ENCODE assay signal across 12 cellular contexts in genomic region chr1:112703706-112704105, GRCh38. TPM values are rescaled to one million over a fixed set of nuclear protein-coding genes. Genes with fewer than 3 reads are reported as not detected.
A peak's percentile ranks its signal among the peaks of the same experiment; 100 is the strongest.
DNase-seq lines count a peak whose midpoint lies in the region; ATAC-seq and TF ChIP-seq lines count a peak whose summit lies in the region.
"Had no signal": no experiment of that assay in that cellular context is flagged by ENCODE, and none has a peak within 500 bp of the region (broad histone marks: within the 10 kb centered on the region; RNA-seq: fewer than 3 reads in every experiment).

No MANE protein-coding gene starts in this region.

- peaks cover 49% of the 10 kb centered on the region for H3K79me2 ChIP-seq in PC-3 (ENCODE audit: low read length)

- peaks cover 16% of the 10 kb centered on the region for H3K36me3 ChIP-seq in CD4-positive, CD25-positive, alpha-beta regulatory T cell (ENCODE audit: control insufficient read depth, insufficient read depth, low read length)
- peaks cover 16% of the 10 kb centered on the region; the same call in 1 of the 2 replicates for H3K36me3 ChIP-seq in PC-3 (ENCODE audit: low read depth, low read length)
- H3K36me3 ChIP-seq in esophagus squamous epithelium, result peaks cover 0 to 45% (median under 1%) of the 10 kb centered on the region in 3 donors
- H3K36me3 ChIP-seq in rectal smooth muscle tissue (ENCODE audit: control insufficient read depth, insufficient read depth, low read length), result peaks cover 11% of the 10 kb centered on the region

- intact Hi-C loops in PC-3 (cut with micrococcal nuclease), result no loop called here
- intact Hi-C loops in esophagus squamous epithelium (cut with DNase I), result loop anchor here (10.0 kb wide), 1 partner anchor 199 kb away; the partner anchor contains the start of gene WNT2B

- H3K27ac Mint-ChIP-seq in CD4-positive, CD25-positive, alpha-beta regulatory T cell, result peak overlapping the region; percentile 60 to 87 (median 65)
- H3K27ac Mint-ChIP-seq in stimulated activated naive B cell treated with anti-CD40 and anti-IgM and Interleukin-4, amounts not matched to agents 10 μg/mL and 1 μg/mL and 100 μg/mL, for 72 hours, result no peak overlapping the region
- H3K27ac Mint-ChIP-seq: activated naive CD4-positive, alpha-beta T cell treated with anti-CD3 and anti-CD28 coated beads, Interleukin-2, amount 50 U/mL, for 24 hours had no signal

- no peak for DNase-seq in CD4-positive, CD25-positive, alpha-beta regulatory T cell
- DNase-seq in PC-3 (no peak), esophagus squamous epithelium (lab: John Stamatoyannopoulos, UW) (no peak), ecto neural progenitor cell (ENCODE audit: low spot score) (no peak), GM13977 (ENCODE audit: low spot score) (no peak)
- no peak for DNase-seq in stimulated activated naive B cell treated with anti-CD40 and anti-IgM and Interleukin-4, amounts not matched to agents 10 μg/mL and 1 μg/mL and 100 μg/mL, for 72 hours
- DNase-seq in stimulated activated CD4-positive, alpha-beta T cell treated with anti-CD3 and anti-CD28 coated beads, Interleukin-2, amount 100 ng/mL, for 48 hours, result no peak
- DNase-seq: activated CD4-positive, alpha-beta T cell treated with anti-CD3 and anti-CD28 coated beads for 1 hour; NCI-H1930; RPMI8226 had no signal

- no peaks in the 10 kb centered on the region for H3K9me2 ChIP-seq in PC-3 (replicated peaks; ENCODE audit: low read length)

- H3K4me3 ChIP-seq in CD4-positive, CD25-positive, alpha-beta regulatory T cell (ENCODE audit: low read depth, low read length), result no peak overlapping the region
- peak overlapping the region; percentile 97; the same call in 1 of the 2 replicates for H3K4me3 ChIP-seq in PC-3 (ENCODE audit: low read length)
- H3K4me3 ChIP-seq in esophagus squamous epithelium, result no peak overlapping the region
- H3K4me3 ChIP-seq in rectal smooth muscle tissue (ENCODE audit: low read length), result peak overlapping the region; percentile 2

- CTCF ChIA-PET in PC-3 (lab: Charles Lee), result interaction anchor here (0.7 kb wide), 1 partner anchor 27 kb away, joined by 4 read pairs; no protein-coding TSS in a partner anchor

- no peak overlapping the region for H3K4me3 Mint-ChIP-seq in CD4-positive, CD25-positive, alpha-beta regulatory T cell
- no peak overlapping the region for H3K4me3 Mint-ChIP-seq in stimulated activated naive B cell treated with anti-CD40 and anti-IgM and Interleukin-4, amounts not matched to agents 10 μg/mL and 1 μg/mL and 100 μg/mL, for 72 hours

- TF ChIP-seq CTCF in PC-3 (conservative IDR thresholded peaks at IDR 0.05; ENCODE audit: low read depth, low read length) (no peak), esophagus squamous epithelium (IDR thresholded peaks at IDR 0.05) (no peak), GM13977 (IDR thresholded peaks at IDR 0.05; ENCODE audit: extremely low read depth, insufficient read depth, missing control alignments) (no peak)

- no TSS peak for BruUV-seq in PC-3 (replicated peaks; lab: Mats Ljungman, UMichigan)

- peaks cover 13% of the 10 kb centered on the region for H3K36me3 Mint-ChIP-seq in CD4-positive, CD25-positive, alpha-beta regulatory T cell
- H3K36me3 Mint-ChIP-seq in stimulated activated naive B cell treated with anti-CD40 and anti-IgM and Interleukin-4, amounts not matched to agents 10 μg/mL and 1 μg/mL and 100 μg/mL, for 72 hours, result peaks cover 9 to 22% of the 10 kb centered on the region in 2 donors

- no peak overlapping the region for H2AFZ ChIP-seq in PC-3 (ENCODE audit: low read length)

- 53 to 72% methylated on average over 5 to 6 of the region's 8 CpGs for WGBS in esophagus squamous epithelium, 2 donors

- in situ Hi-C loops in GM13977 (cut with MboI; ENCODE audit: low pct_unique_long_range_greater_than_20kb, low sequenced_read_pairs, unreplicated experiment), result loop anchor here (10.0 kb wide), 1 partner anchor 309 kb away; the partner anchor contains the start of gene CTTNBP2NL

- peak overlapping the region; percentile 98 for H3K4me2 ChIP-seq in PC-3 (ENCODE audit: low read length)

- H3K27me3 Mint-ChIP-seq in CD4-positive, CD25-positive, alpha-beta regulatory T cell, result peaks cover 7% of the 10 kb centered on the region
- no peaks in the 10 kb centered on the region for H3K27me3 Mint-ChIP-seq in stimulated activated naive B cell treated with anti-CD40 and anti-IgM and Interleukin-4, amounts not matched to agents 10 μg/mL and 1 μg/mL and 100 μg/mL, for 72 hours
- H3K27me3 Mint-ChIP-seq: activated naive CD4-positive, alpha-beta T cell treated with anti-CD3 and anti-CD28 coated beads, Interleukin-2, amount 50 U/mL, for 24 hours had no signal

- no peaks in the 10 kb centered on the region for H3K9me3 Mint-ChIP-seq in CD4-positive, CD25-positive, alpha-beta regulatory T cell
- no peaks in the 10 kb centered on the region for H3K9me3 Mint-ChIP-seq in stimulated activated naive B cell treated with anti-CD40 and anti-IgM and Interleukin-4, amounts not matched to agents 10 μg/mL and 1 μg/mL and 100 μg/mL, for 72 hours
- H3K9me3 Mint-ChIP-seq: activated naive CD4-positive, alpha-beta T cell treated with anti-CD3 and anti-CD28 coated beads, Interleukin-2, amount 50 U/mL, for 24 hours had no signal

- no peaks in the 10 kb centered on the region for H3K27me3 ChIP-seq in CD4-positive, CD25-positive, alpha-beta regulatory T cell (ENCODE audit: control insufficient read depth, insufficient read depth, low read length)
- H3K27me3 ChIP-seq in PC-3 (ENCODE audit: low read length), result no peaks in the 10 kb centered on the region
- H3K27me3 ChIP-seq in esophagus squamous epithelium, result no peaks in the 10 kb centered on the region
- no peaks in the 10 kb centered on the region for H3K27me3 ChIP-seq in rectal smooth muscle tissue (ENCODE audit: control insufficient read depth, insufficient read depth, low read length)

- H3K9ac ChIP-seq in PC-3 (ENCODE audit: low read length) (peak overlapping the region; percentile 97; the same call in 1 of the 2 replicates), rectal smooth muscle tissue (ENCODE audit: low read length) (no peak overlapping the region)

- H4K20me1 ChIP-seq in PC-3 (ENCODE audit: low read length), result no peaks in the 10 kb centered on the region

- no peaks in the 10 kb centered on the region for H3K9me3 ChIP-seq in CD4-positive, CD25-positive, alpha-beta regulatory T cell (ENCODE audit: control insufficient read depth in 2 of 2, low read length in 2 of 2)
- H3K9me3 ChIP-seq in PC-3 (ENCODE audit: low read length), result no peaks in the 10 kb centered on the region
- no peaks in the 10 kb centered on the region for H3K9me3 ChIP-seq in esophagus squamous epithelium

- peaks cover 3% of the 10 kb centered on the region for H3F3A ChIP-seq in PC-3 (ENCODE audit: low read length, unreplicated experiment)

- no peak for TF ChIP-seq POLR2A in esophagus squamous epithelium (IDR thresholded peaks at IDR 0.05)

- peaks cover 48% of the 10 kb centered on the region for H3K4me1 ChIP-seq in CD4-positive, CD25-positive, alpha-beta regulatory T cell (ENCODE audit: control insufficient read depth, insufficient read depth, low read length, poor library complexity, severe bottlenecking)
- H3K4me1 ChIP-seq in PC-3 (ENCODE audit: insufficient read depth, low read length) (peaks cover 74% of the 10 kb centered on the region), esophagus squamous epithelium (peaks cover 40 to 91% (median 66%) of the 10 kb centered on the region in 3 donors), rectal smooth muscle tissue (ENCODE audit: control insufficient read depth, insufficient read depth, low read length) (peaks cover 46% of the 10 kb centered on the region)

- H3K4me1 Mint-ChIP-seq in CD4-positive, CD25-positive, alpha-beta regulatory T cell, result peaks cover 12 to 61% (median 41%) of the 10 kb centered on the region in 4 donors
- H3K4me1 Mint-ChIP-seq in stimulated activated naive B cell treated with anti-CD40 and anti-IgM and Interleukin-4, amounts not matched to agents 10 μg/mL and 1 μg/mL and 100 μg/mL, for 72 hours, result peaks cover 64 to 91% of the 10 kb centered on the region in 2 donors

- no peak overlapping the region for H3K27ac ChIP-seq in CD4-positive, CD25-positive, alpha-beta regulatory T cell (ENCODE audit: insufficient read depth, low read length, poor library complexity, severe bottlenecking)
- H3K27ac ChIP-seq in PC-3 (ENCODE audit: low read length) (peak overlapping the region; percentile 97), esophagus squamous epithelium (peak overlapping the region in 3 of 4 donors; percentile 95 to 96 (median 95)), rectal smooth muscle tissue (ENCODE audit: low read depth, low read length) (peak overlapping the region; percentile 89)

- no peak for ATAC-seq in CD4-positive, CD25-positive, alpha-beta regulatory T cell (ENCODE audit: low read depth in 2 of 2)
- no peak for ATAC-seq in PC-3
- no peak for ATAC-seq in stimulated activated naive B cell treated with anti-CD40 and anti-IgM and Interleukin-4, amounts not matched to agents 10 μg/mL and 1 μg/mL and 100 μg/mL, for 72 hours (replicated peaks)

- POLR2A ChIA-PET in PC-3 (lab: Charles Lee; ENCODE audit: unreplicated experiment), result no interaction called here

RNA-seq across cellular contexts. Expression of gene RHOC, which starts 3.2 kb away (rescaled TPM):
- total RNA-seq in CD4-positive, CD25-positive, alpha-beta regulatory T cell, result 17.4 TPM
- 10 to 100 TPM; 20.1 to 34.1 (median 28.9) TPM for polyA plus RNA-seq in CD4-positive, CD25-positive, alpha-beta regulatory T cell
- 399 and 405 TPM in 2 replicates for total RNA-seq in PC-3 (2014; rRNA removed)
- 100 to 1,000 TPM in 2 of 4 donors, 10 to 100 TPM in 2; 49.9 to 108 (median 78.0) TPM for total RNA-seq in esophagus squamous epithelium

RNA-seq across cellular contexts. Expression of gene PPM1J, which starts 11.4 kb away (rescaled TPM):
- total RNA-seq in CD4-positive, CD25-positive, alpha-beta regulatory T cell, result not detected
- polyA plus RNA-seq in CD4-positive, CD25-positive, alpha-beta regulatory T cell, result not detected
- total RNA-seq in PC-3 (2014; rRNA removed), result 0.80 and 1.4 TPM in 2 replicates
- 1 to 10 TPM; 2.2 to 4.8 (median 2.9) TPM for total RNA-seq in esophagus squamous epithelium

RNA-seq across cellular contexts. Expression of gene MOV10, which starts 29.2 kb away (rescaled TPM):
- total RNA-seq in CD4-positive, CD25-positive, alpha-beta regulatory T cell, result 94.2 TPM
- 10 to 100 TPM; 26.1 to 29.8 (median 28.3) TPM for polyA plus RNA-seq in CD4-positive, CD25-positive, alpha-beta regulatory T cell
- total RNA-seq in PC-3 (2014; rRNA removed), result 68.5 and 71.6 TPM in 2 replicates
- 10 to 100 TPM; 16.5 to 34.2 (median 28.9) TPM for total RNA-seq in esophagus squamous epithelium

Comparison
In these comparisons a context has a peak if more than half of its experiments do, and no peak if none do; other contexts are left out.
1. H3K4me3 ChIP-seq: peak in PC-3 (single experiment) and rectal smooth muscle tissue (single experiment); none in CD4-positive, CD25-positive, alpha-beta regulatory T cell (single experiment) and esophagus squamous epithelium (0 of 4).